ENCODE assay signal across 28 cellular contexts in the genomic region with DNA sequence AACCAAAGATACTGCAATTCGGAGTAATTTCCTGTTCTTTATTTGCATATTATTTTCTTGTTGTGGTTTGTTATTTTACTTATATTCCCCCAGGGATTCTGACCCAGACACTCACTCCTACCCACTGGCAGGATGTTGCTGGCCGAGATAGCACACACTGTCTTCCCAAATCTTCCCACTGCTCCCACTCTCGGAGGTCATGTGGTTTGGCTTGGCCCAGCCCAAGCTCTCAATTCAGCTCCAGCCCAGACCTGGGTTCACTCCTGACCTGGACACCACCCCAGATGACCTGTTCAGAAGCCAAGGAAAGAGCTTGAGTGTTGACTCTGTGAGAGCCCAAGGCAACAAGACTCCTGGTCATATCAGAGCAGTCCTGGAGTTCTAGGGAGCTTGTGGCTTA. TPM values are rescaled to one million over a fixed set of nuclear protein-coding genes. Genes with fewer than 3 reads are reported as not detected.
DNase-seq lines count a peak whose midpoint lies in the region; ATAC-seq and TF ChIP-seq lines count a peak whose summit lies in the region.
"Had no signal": no experiment of that assay in that cellular context is flagged by ENCODE, and none has a peak within 500 bp of the region (broad histone marks: within the 10 kb centered on the region; RNA-seq: fewer than 3 reads in every experiment).

No MANE protein-coding gene starts in this region.

- H3F3A ChIP-seq in Loucy (ENCODE audit: low read depth): no peaks in the 10 kb centered on the region
- no peaks in the 10 kb centered on the region for H3F3A ChIP-seq in neural cell (ENCODE audit: insufficient read depth, low read length, poor library complexity, severe bottlenecking)

- H3K4me1 ChIP-seq in BLaER1: peaks cover 37% of the 10 kb centered on the region
- H3K4me1 ChIP-seq in Loucy (ENCODE audit: insufficient read depth, low read length, poor library complexity, severe bottlenecking): peaks cover 7% of the 10 kb centered on the region
- H3K4me1 ChIP-seq in left lung: peaks cover 0 to 14% of the 10 kb centered on the region in 2 donors

- peaks cover 19% of the 10 kb centered on the region for H3K27me3 Mint-ChIP-seq in activated T-cell treated with anti-CD3 and anti-CD28 coated beads, Interleukin-2, amount 50 U/mL, for 72 hours (ENCODE audit: low read depth)

- no peaks in the 10 kb centered on the region for H3K4me1 Mint-ChIP-seq in activated T-cell treated with anti-CD3 and anti-CD28 coated beads, Interleukin-2, amount 50 U/mL, for 72 hours (ENCODE audit: low read depth)
- H3K4me1 Mint-ChIP-seq: activated naive CD8-positive, alpha-beta T cell treated with anti-CD3 and anti-CD28 coated beads for 36 hours had no signal

- DNase-seq in fibroblast of mammary gland (ENCODE audit: low read depth) (peak; percentile 56), left lung (no peak), anterior cingulate cortex (lab: John Stamatoyannopoulos, UW) (no peak)
- no peak for DNase-seq in activated T-cell treated with anti-CD3 and anti-CD28 coated beads, Interleukin-2, amount 50 U/mL, for 72 hours
- DNase-seq: activated CD4-positive, alpha-beta T cell treated with anti-CD3 and anti-CD28 coated beads for 1 hour; activated CD8-positive, alpha-beta T cell treated with anti-CD3 and anti-CD28 coated beads for 36 hours; activated effector memory CD4-positive, alpha-beta T cell treated with Interleukin-2 at 50 U/mL for 16 hours; activated naive CD8-positive, alpha-beta T cell treated with anti-CD3 and anti-CD28 coated beads for 36 hours; effector memory CD4-positive, alpha-beta T cell; foreskin melanocyte; lower lobe of right lung; NCI-H1105 treated with DMSO at 0.1 percent for 48 hours; NCI-H2081; NCI-H446 treated with DMSO at 0.1 percent for 48 hours; PC-9; spleen; stimulated activated CD4-positive, alpha-beta T cell treated with anti-CD3 and anti-CD28 coated beads, Interleukin-2, amount 100 ng/mL, for 48 hours; T-helper 1 cell had no signal

- peak overlapping the region; percentile 86 for H3K4me2 ChIP-seq in BLaER1
- no peak overlapping the region for H3K4me2 ChIP-seq in Loucy (ENCODE audit: low read depth, low read length, poor library complexity, severe bottlenecking)
- no peak overlapping the region for H3K4me2 ChIP-seq in neural cell (ENCODE audit: low read length)
- H3K4me2 ChIP-seq: PC-9 had no signal

- H3K36me3 Mint-ChIP-seq in activated T-cell treated with anti-CD3 and anti-CD28 coated beads, Interleukin-2, amount 50 U/mL, for 72 hours (ENCODE audit: insufficient read depth in 2 of 2): no peaks in the 10 kb centered on the region
- H3K36me3 Mint-ChIP-seq: activated naive CD8-positive, alpha-beta T cell treated with anti-CD3 and anti-CD28 coated beads for 36 hours; stimulated activated memory B cell treated with anti-CD40 and anti-IgM and Interleukin-4, amounts not matched to agents 10 μg/mL and 1 μg/mL and 100 μg/mL, for 72 hours had no signal

- H4K20me1 ChIP-seq in BLaER1: peaks cover 38% of the 10 kb centered on the region
- no peaks in the 10 kb centered on the region for H4K20me1 ChIP-seq in Loucy (ENCODE audit: insufficient read depth, low read length, poor library complexity, severe bottlenecking)
- H4K20me1 ChIP-seq in neural cell (ENCODE audit: insufficient read depth): no peaks in the 10 kb centered on the region

- TF ChIP-seq RAD21 in neural cell (conservative IDR thresholded peaks at IDR 0.05): no peak

- H3K9me3 ChIP-seq in BLaER1 (no peaks in the 10 kb centered on the region), Loucy (ENCODE audit: insufficient read depth, low read depth, low read length) (no peaks in the 10 kb centered on the region), neural cell (ENCODE audit: low read length) (no peaks in the 10 kb centered on the region), left lung (no peaks in the 10 kb centered on the region)
- H3K9me3 ChIP-seq: lower lobe of right lung, SJSA1, spleen, thoracic aorta had no signal

- H3K79me2 ChIP-seq in Loucy (ENCODE audit: insufficient read depth, low read length): no peaks in the 10 kb centered on the region
- H3K79me2 ChIP-seq in neural cell (replicated peaks; ENCODE audit: insufficient read depth, low read length): no peaks in the 10 kb centered on the region

- no peak for TF ChIP-seq EP300 in neural cell (conservative IDR thresholded peaks at IDR 0.05; ENCODE audit: poor library complexity, severe bottlenecking)

- H3K27ac ChIP-seq in BLaER1: no peak overlapping the region
- H3K27ac ChIP-seq in neural cell (ENCODE audit: low read length): no peak overlapping the region
- H3K27ac ChIP-seq in left lung: no peak overlapping the region
- H3K27ac ChIP-seq: C4-2B, lower lobe of right lung, PC-9, SJSA1, thoracic aorta had no signal

- H2AFZ ChIP-seq in Loucy (ENCODE audit: low read length) (peak overlapping the region; percentile 9; the same call in 1 of the 2 replicates), neural cell (ENCODE audit: low read depth, low read length) (no peak overlapping the region)
- H2AFZ ChIP-seq: PC-9 had no signal

- no peaks in the 10 kb centered on the region for H3K36me3 ChIP-seq in BLaER1
- H3K36me3 ChIP-seq in Loucy (ENCODE audit: insufficient read depth, low read length): no peaks in the 10 kb centered on the region
- H3K36me3 ChIP-seq in neural cell (ENCODE audit: insufficient read depth, low read length): no peaks in the 10 kb centered on the region
- H3K36me3 ChIP-seq in left lung: no peaks in the 10 kb centered on the region
- H3K36me3 ChIP-seq: lower lobe of right lung, SJSA1, spleen, thoracic aorta had no signal

- ATAC-seq in left lung (no peak), GM21447 (IDR thresholded peaks at IDR 0.05; ENCODE audit: unreplicated experiment) (no peak)
- no peak for ATAC-seq in activated T-cell treated with anti-CD3 and anti-CD28 coated beads, Interleukin-2, amount 50 U/mL, for 72 hours (replicated peaks in 1 of 2)
- ATAC-seq: activated CD8-positive, alpha-beta T cell treated with anti-CD3 and anti-CD28 coated beads for 36 hours; stimulated activated memory B cell treated with anti-CD40 and anti-IgM and Interleukin-4, amounts not matched to agents 10 μg/mL and 1 μg/mL and 100 μg/mL, for 72 hours had no signal

- intact Hi-C loops in left lung (cut with DNase I): no loop called here

- no peak overlapping the region for H3K4me3 ChIP-seq in BLaER1
- no peak overlapping the region for H3K4me3 ChIP-seq in Loucy (ENCODE audit: low read length, poor library complexity, severe bottlenecking)
- H3K4me3 ChIP-seq in fibroblast of mammary gland (ENCODE audit: control insufficient read depth, low read depth, low read length): no peak overlapping the region
- H3K4me3 ChIP-seq in neural cell (ENCODE audit: low read length): peak overlapping the region; percentile 71
- no peak overlapping the region for H3K4me3 ChIP-seq in left lung
- H3K4me3 ChIP-seq: PC-9, SJSA1, thoracic aorta had no signal

- no peak overlapping the region for H3K27ac Mint-ChIP-seq in activated T-cell treated with anti-CD3 and anti-CD28 coated beads, Interleukin-2, amount 50 U/mL, for 72 hours
- H3K27ac Mint-ChIP-seq: activated CD8-positive, alpha-beta T cell treated with anti-CD3 and anti-CD28 coated beads for 36 hours; activated naive CD8-positive, alpha-beta T cell treated with anti-CD3 and anti-CD28 coated beads for 36 hours; H9; stimulated activated memory B cell treated with anti-CD40 and anti-IgM and Interleukin-4, amounts not matched to agents 10 μg/mL and 1 μg/mL and 100 μg/mL, for 72 hours had no signal

- no peaks in the 10 kb centered on the region for H3K9me2 ChIP-seq in Loucy (replicated peaks; ENCODE audit: low read depth, low read length)
- H3K9me2 ChIP-seq in neural cell (ENCODE audit: insufficient read depth, low read length): no peaks in the 10 kb centered on the region

- no peaks in the 10 kb centered on the region for H3K9me3 Mint-ChIP-seq in activated T-cell treated with anti-CD3 and anti-CD28 coated beads, Interleukin-2, amount 50 U/mL, for 72 hours
- H3K9me3 Mint-ChIP-seq: activated CD8-positive, alpha-beta T cell treated with anti-CD3 and anti-CD28 coated beads for 36 hours; activated naive CD8-positive, alpha-beta T cell treated with anti-CD3 and anti-CD28 coated beads for 36 hours; H9; stimulated activated memory B cell treated with anti-CD40 and anti-IgM and Interleukin-4, amounts not matched to agents 10 μg/mL and 1 μg/mL and 100 μg/mL, for 72 hours had no signal

- H3K27me3 ChIP-seq in BLaER1 (peaks cover 45% of the 10 kb centered on the region), Loucy (ENCODE audit: insufficient read depth, low read length, poor library complexity, severe bottlenecking) (no peaks in the 10 kb centered on the region), neural cell (ENCODE audit: insufficient read depth, low read depth, low read length) (peaks cover 37% of the 10 kb centered on the region), left lung (peaks cover 40 to 100% of the 10 kb centered on the region in 2 donors)

- H3K9ac ChIP-seq in BLaER1 (no peak overlapping the region), Loucy (ENCODE audit: low read depth, low read length, poor library complexity, severe bottlenecking) (no peak overlapping the region), neural cell (ENCODE audit: low read length) (no peak overlapping the region)

- no peak overlapping the region for H3K4me3 Mint-ChIP-seq in activated T-cell treated with anti-CD3 and anti-CD28 coated beads, Interleukin-2, amount 50 U/mL, for 72 hours
- H3K4me3 Mint-ChIP-seq: activated CD8-positive, alpha-beta T cell treated with anti-CD3 and anti-CD28 coated beads for 36 hours; activated naive CD8-positive, alpha-beta T cell treated with anti-CD3 and anti-CD28 coated beads for 36 hours; stimulated activated memory B cell treated with anti-CD40 and anti-IgM and Interleukin-4, amounts not matched to agents 10 μg/mL and 1 μg/mL and 100 μg/mL, for 72 hours had no signal

- TF ChIP-seq CTCF in Loucy (conservative IDR thresholded peaks at IDR 0.05; ENCODE audit: low read length) (no peak), fibroblast of mammary gland (conservative IDR thresholded peaks at IDR 0.05; ENCODE audit: control insufficient read depth, insufficient read depth, low read depth, low read length) (no peak), neural cell (IDR thresholded peaks at IDR 0.05; ENCODE audit: poor library complexity, severe bottlenecking) (no peak), left lung (IDR thresholded peaks at IDR 0.05) (no peak)

TF ChIP-seq in neural cell, 6 proteins besides CTCF, POLR2A, EP300 and RAD21 (continues in another document):
- no peak for TF ChIP-seq MXI1 (conservative IDR thresholded peaks at IDR 0.05; ENCODE audit: poor library complexity, severe bottlenecking)

RNA-seq across cellular contexts. Expression of gene FAM43B, which starts 1.2 kb away (rescaled TPM):
- 0.52 and 1.3 TPM in 2 replicates for polyA plus RNA-seq in neural cell
- polyA minus RNA-seq in neural cell: 1.7 and 2.7 TPM in 2 replicates
- 1 to 10 TPM in 1 of 2 donors, under 1 TPM in 1; 0.73 to 1.1 TPM for total RNA-seq in left lung
- total RNA-seq in activated T-cell treated with anti-CD3 and anti-CD28 coated beads, Interleukin-2, amount 50 U/mL, for 72 hours: not detected
- total RNA-seq: activated CD8-positive, alpha-beta T cell treated with anti-CD3 and anti-CD28 coated beads for 36 hours; activated naive CD8-positive, alpha-beta T cell treated with anti-CD3 and anti-CD28 coated beads for 36 hours; PC-9; SJSA1 had no signal

RNA-seq across cellular contexts. Expression of gene CDA, which starts 37.7 kb away (rescaled TPM):
- polyA plus RNA-seq in neural cell: not detected in 2 replicates
- not detected in 2 replicates for polyA minus RNA-seq in neural cell
- total RNA-seq in left lung: 10 to 100 TPM in 1 of 2 donors, 1 to 10 TPM in 1; 2.2 to 12.2 TPM
- total RNA-seq in activated T-cell treated with anti-CD3 and anti-CD28 coated beads, Interleukin-2, amount 50 U/mL, for 72 hours: not detected
- total RNA-seq: activated CD8-positive, alpha-beta T cell treated with anti-CD3 and anti-CD28 coated beads for 36 hours; activated naive CD8-positive, alpha-beta T cell treated with anti-CD3 and anti-CD28 coated beads for 36 hours; chondrocyte; SJSA1 had no signal

RNA-seq across cellular contexts. Expression of gene MUL1, which starts 43.2 kb away (rescaled TPM):
- polyA plus RNA-seq in neural cell: 13.5 TPM in 2 replicates
- polyA minus RNA-seq in neural cell: 26.8 and 27.4 TPM in 2 replicates
- total RNA-seq in left lung: 10 to 100 TPM; 27.8 to 36.0 TPM
- 10 to 100 TPM; 17.0 to 20.1 TPM for total RNA-seq in activated T-cell treated with anti-CD3 and anti-CD28 coated beads, Interleukin-2, amount 50 U/mL, for 72 hours
